Comparison of ENCODE assay signal across 22 cellular contexts in the genomic region with DNA sequence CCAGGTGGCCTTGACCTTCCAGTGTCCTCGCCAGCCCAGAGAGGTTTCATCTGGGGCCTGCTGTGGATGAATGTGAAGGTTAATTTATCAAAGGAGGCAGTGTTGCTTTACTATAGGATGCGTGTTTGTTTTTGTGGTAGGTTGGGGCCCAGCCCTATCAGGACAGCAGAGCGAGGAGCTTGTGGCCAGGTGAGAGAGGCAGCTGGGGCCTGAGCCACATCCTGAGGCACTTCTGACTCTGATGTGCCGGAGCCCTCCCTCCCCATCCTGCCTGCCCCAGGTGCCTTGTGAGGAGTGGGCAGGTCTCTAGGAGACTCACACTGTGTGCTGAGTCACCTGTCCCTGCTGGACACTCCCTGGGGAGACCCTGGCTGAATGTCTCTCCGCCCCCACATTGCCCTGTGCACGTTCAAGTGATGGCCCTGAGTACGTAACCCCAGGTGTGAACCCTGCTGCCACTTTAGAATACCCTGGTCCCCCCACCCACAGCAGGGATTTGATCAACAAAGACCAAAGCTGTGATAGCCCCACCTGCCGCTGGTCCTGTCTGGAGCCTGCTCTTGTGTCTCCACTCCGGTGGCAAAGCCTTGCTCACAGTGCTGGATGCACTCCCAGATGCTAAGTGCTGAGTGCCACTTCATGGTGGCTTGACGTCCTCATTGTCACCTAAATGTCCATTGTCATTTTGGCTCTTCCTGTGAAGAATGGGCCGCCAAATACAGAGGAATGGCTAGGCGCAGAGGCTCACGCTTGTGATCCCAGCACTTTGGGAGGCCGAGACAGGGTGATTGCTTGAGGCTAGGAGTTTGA. TPM values are rescaled to one million over a fixed set of nuclear protein-coding genes. Genes with fewer than 3 reads are reported as not detected.
DNase-seq lines count a peak whose midpoint lies in the region; ATAC-seq and TF ChIP-seq lines count a peak whose summit lies in the region.
"Had no signal": no experiment of that assay in that cellular context is flagged by ENCODE, and none has a peak within 500 bp of the region (broad histone marks: within the 10 kb centered on the region; RNA-seq: fewer than 3 reads in every experiment).

No MANE protein-coding gene starts in this region.

- H3K9me3 ChIP-seq in left ventricle myocardium inferior (replicated peaks): no peaks in the 10 kb centered on the region
- H3K9me3 ChIP-seq: Caco-2, sigmoid colon, testis had no signal

- POLR2A ChIA-PET in activated CD8-positive, alpha-beta T cell treated with anti-CD3 and anti-CD28 coated beads, Interleukin-2, amount 10 ng/mL, durations not matched to agents 7 days and 5 days (lab: Charles Lee): no interaction called here

- H3K4me1 Mint-ChIP-seq in activated CD8-positive, alpha-beta T cell treated with anti-CD3 and anti-CD28 coated beads, Interleukin-2, amount 10 ng/mL, durations not matched to agents 7 days and 5 days (ENCODE audit: low read depth): peaks cover 17% of the 10 kb centered on the region
- no peaks in the 10 kb centered on the region for H3K4me1 Mint-ChIP-seq in Calu3 (ENCODE audit: low read depth, unreplicated experiment)

- H3K27me3 Mint-ChIP-seq in activated CD8-positive, alpha-beta T cell treated with anti-CD3 and anti-CD28 coated beads, Interleukin-2, amount 10 ng/mL, durations not matched to agents 7 days and 5 days (ENCODE audit: low read depth): peaks cover 4% of the 10 kb centered on the region
- H3K27me3 Mint-ChIP-seq in Calu3 (ENCODE audit: unreplicated experiment): peaks cover 42% of the 10 kb centered on the region

- BruUV-seq in Calu3 (replicated peaks; lab: Mats Ljungman, UMichigan): no TSS peak

- CTCF ChIA-PET in activated CD8-positive, alpha-beta T cell treated with anti-CD3 and anti-CD28 coated beads, Interleukin-2, amount 10 ng/mL, durations not matched to agents 7 days and 5 days (lab: Charles Lee): interaction anchor here (0.6 to 1.0 kb wide), 3 partner anchors 15 to 84 kb away, joined by 3 to 6 read pairs (median 3); no protein-coding TSS in a partner anchor
- CTCF ChIA-PET in Calu3 (lab: Charles Lee): no interaction called here

- peaks cover 7% of the 10 kb centered on the region for H3K27me3 ChIP-seq in left ventricle myocardium inferior (ENCODE audit: low read depth)
- H3K27me3 ChIP-seq: sigmoid colon, testis had no signal

- peak overlapping the region; percentile 24 for H3K27ac Mint-ChIP-seq in activated CD8-positive, alpha-beta T cell treated with anti-CD3 and anti-CD28 coated beads, Interleukin-2, amount 10 ng/mL, durations not matched to agents 7 days and 5 days
- H3K27ac Mint-ChIP-seq in Calu3 (ENCODE audit: unreplicated experiment): no peak overlapping the region
- H3K27ac Mint-ChIP-seq: activated T-helper 2 cell treated with anti-CD3 and anti-CD28 coated beads, Interferon-gamma antibody, Interleukin-2, Interleukin-4, amounts not matched to agents 10 μg/mL and 5 μg/mL and 100 μg/mL, durations not matched to agents 14 hours and 24 hours and 36 hours had no signal

- peak; percentile 81 for ATAC-seq in activated CD8-positive, alpha-beta T cell treated with anti-CD3 and anti-CD28 coated beads, Interleukin-2, amount 10 ng/mL, durations not matched to agents 7 days and 5 days
- ATAC-seq in GM18517 (IDR thresholded peaks at IDR 0.05; ENCODE audit: unreplicated experiment): no peak

- intact Hi-C loops in left ventricle myocardium inferior (cut with micrococcal nuclease): no loop called here
- intact Hi-C loops in Calu3 (cut with micrococcal nuclease; ENCODE audit: unreplicated experiment): no loop called here

- H3K36me3 ChIP-seq in left ventricle myocardium inferior: no peaks in the 10 kb centered on the region
- H3K36me3 ChIP-seq: sigmoid colon had no signal

- no peaks in the 10 kb centered on the region for H3K36me3 Mint-ChIP-seq in activated CD8-positive, alpha-beta T cell treated with anti-CD3 and anti-CD28 coated beads, Interleukin-2, amount 10 ng/mL, durations not matched to agents 7 days and 5 days (ENCODE audit: low read depth)
- H3K36me3 Mint-ChIP-seq in Calu3 (ENCODE audit: insufficient read depth, unreplicated experiment): no peaks in the 10 kb centered on the region

- no peak overlapping the region for H3K4me3 ChIP-seq in left ventricle myocardium inferior
- H3K4me3 ChIP-seq: sigmoid colon, SK-N-MC, testis had no signal

- DNase-seq in DMS79 (lab: John Stamatoyannopoulos, UW) (peak; percentile 53), NCI-H187 treated with DMSO at 0.1 percent for 48 hours (lab: John Stamatoyannopoulos, UW) (peak; percentile 3), left ventricle myocardium inferior (peak; percentile 56), NCI-H1436 treated with DMSO at 0.1 percent for 48 hours (lab: John Stamatoyannopoulos, UW) (no peak), Calu3 (no peak), NOMO-1 treated with dmso at 0.1 percent for 144 hours (lab: John Stamatoyannopoulos, UW; ENCODE audit: unreplicated experiment) (no peak)
- DNase-seq in activated CD8-positive, alpha-beta T cell treated with anti-CD3 and anti-CD28 coated beads, Interleukin-2, amount 10 ng/mL, durations not matched to agents 7 days and 5 days: peak; percentile 71
- DNase-seq: Caco-2; KG1; kidney; midbrain; NCI-H1105 treated with DMSO at 0.1 percent for 48 hours; OCI-M1; sigmoid colon; stimulated activated CD4-positive, alpha-beta T cell treated with anti-CD3 and anti-CD28 coated beads, Interleukin-4, amount 100 ng/mL, for 24 hours; stimulated activated CD8-positive, alpha-beta memory T cell treated with anti-CD3 and anti-CD28 coated beads, Interleukin-4, amount 100 ng/mL, for 48 hours had no signal

- peaks cover 65% of the 10 kb centered on the region for H3K4me1 ChIP-seq in left ventricle myocardium inferior
- H3K4me1 ChIP-seq: sigmoid colon had no signal

- no peak overlapping the region for H3K4me3 Mint-ChIP-seq in activated CD8-positive, alpha-beta T cell treated with anti-CD3 and anti-CD28 coated beads, Interleukin-2, amount 10 ng/mL, durations not matched to agents 7 days and 5 days
- no peak overlapping the region for H3K4me3 Mint-ChIP-seq in Calu3 (ENCODE audit: low read depth, unreplicated experiment)

- TF ChIP-seq CTCF in left ventricle myocardium inferior (IDR thresholded peaks at IDR 0.05; ENCODE audit: borderline replicate concordance) (peak; percentile 30), Calu3 (IDR thresholded peaks at IDR 0.05; ENCODE audit: unreplicated experiment) (no peak)

- no peaks in the 10 kb centered on the region for H3K9me3 Mint-ChIP-seq in activated CD8-positive, alpha-beta T cell treated with anti-CD3 and anti-CD28 coated beads, Interleukin-2, amount 10 ng/mL, durations not matched to agents 7 days and 5 days (ENCODE audit: insufficient read depth)
- no peaks in the 10 kb centered on the region for H3K9me3 Mint-ChIP-seq in Calu3 (ENCODE audit: low read depth, unreplicated experiment)
- H3K9me3 Mint-ChIP-seq: activated T-helper 2 cell treated with anti-CD3 and anti-CD28 coated beads, Interferon-gamma antibody, Interleukin-2, Interleukin-4, amounts not matched to agents 10 μg/mL and 5 μg/mL and 100 μg/mL, durations not matched to agents 14 hours and 24 hours and 36 hours had no signal

- peak overlapping the region; percentile 56 for H3K27ac ChIP-seq in left ventricle myocardium inferior (replicated peaks)
- H3K27ac ChIP-seq: HL-60, sigmoid colon, SK-N-MC had no signal

RNA-seq across cellular contexts. Expression of a gene that starts 16.0 kb away (rescaled TPM):
- 1 to 10 TPM; 1.8 to 2.6 TPM for total RNA-seq in activated CD8-positive, alpha-beta T cell treated with anti-CD3 and anti-CD28 coated beads, Interleukin-2, amount 10 ng/mL, durations not matched to agents 7 days and 5 days
- 56.7 TPM for total RNA-seq in left ventricle myocardium inferior
- total RNA-seq in Calu3 (2022): not detected in 2 replicates
- total RNA-seq: activated T-helper 2 cell treated with anti-CD3 and anti-CD28 coated beads, Interferon-gamma antibody, Interleukin-2, Interleukin-4, amounts not matched to agents 10 μg/mL and 5 μg/mL and 100 μg/mL, durations not matched to agents 14 hours and 24 hours and 36 hours; NCI-H460 had no signal

Comparison
In these comparisons a context has a peak if more than half of its experiments do, and no peak if none do; other contexts are left out.
1. DNase-seq: peak in DMS79 (single experiment), NCI-H187 treated with DMSO at 0.1 percent for 48 hours (single experiment), activated CD8-positive, alpha-beta T cell treated with anti-CD3 and anti-CD28 coated beads, Interleukin-2, amount 10 ng/mL, durations not matched to agents 7 days and 5 days (single experiment) and left ventricle myocardium inferior (single experiment); none in NCI-H1436 treated with DMSO at 0.1 percent for 48 hours (single experiment), Calu3 (single experiment) and NOMO-1 treated with dmso at 0.1 percent for 144 hours (single experiment).
2. RNA of a gene that starts 16.0 kb away (total RNA-seq): 56.7 TPM in left ventricle myocardium inferior (single experiment); 1.8 to 2.6 TPM in activated CD8-positive, alpha-beta T cell treated with anti-CD3 and anti-CD28 coated beads, Interleukin-2, amount 10 ng/mL, durations not matched to agents 7 days and 5 days and not detected in Calu3; every median in the first group is over 10 times any median in the second.